18 cellular contexts compared by ENCODE assay signal in the genomic region with DNA sequence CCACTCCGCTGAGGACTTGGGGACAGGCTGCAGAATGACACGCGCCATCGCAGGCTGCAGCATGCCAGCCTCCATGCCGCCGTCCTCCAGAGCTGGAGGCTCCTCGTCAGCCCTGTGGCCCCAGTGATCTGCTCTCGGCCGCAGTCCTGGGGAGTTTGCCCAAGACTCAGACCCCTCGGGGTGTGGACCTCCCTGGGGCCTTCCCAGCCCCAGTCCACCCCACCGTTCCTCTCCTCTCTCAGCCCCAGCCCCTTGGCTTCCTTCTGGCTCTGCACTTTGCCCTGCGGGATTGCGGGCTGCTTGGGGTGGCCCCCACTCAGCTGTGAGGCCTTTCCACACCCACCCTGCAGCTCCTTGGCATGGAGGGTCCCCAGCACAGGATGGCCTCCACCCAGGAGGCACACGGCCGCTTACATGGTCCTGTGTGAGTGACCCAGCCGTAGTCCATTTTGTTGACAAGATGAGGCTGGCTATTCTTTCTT.
"Had no signal": no experiment of that assay in that cellular context is flagged by ENCODE, and none has a peak within 500 bp of the region (broad histone marks: within the 10 kb centered on the region; RNA-seq: fewer than 3 reads in every experiment).

No MANE protein-coding gene starts in this region.

- DNase-seq: activated CD8-positive, alpha-beta memory T cell treated with anti-CD3 and anti-CD28 coated beads, Interleukin-2, amount 50 U/mL, for 4 hours; activated CD8-positive, alpha-beta T cell treated with anti-CD3 and anti-CD28 coated beads for 36 hours; anterior cingulate cortex; esophagus squamous epithelium; foreskin fibroblast; glutamatergic neuron; immature natural killer cell; stimulated activated CD4-positive, alpha-beta T cell treated with anti-CD3 and anti-CD28 coated beads, Interleukin-2, amount 100 ng/mL, for 24 hours; stimulated activated naive CD4-positive, alpha-beta T cell; substantia nigra had no signal

- H3K27me3 Mint-ChIP-seq: activated CD8-positive, alpha-beta T cell treated with anti-CD3 and anti-CD28 coated beads for 36 hours; activated naive CD8-positive, alpha-beta T cell; activated T-helper 17 cell treated with anti-CD3 and anti-CD28 coated beads, Interleukin-2, amount 50 U/mL, for 72 hours had no signal

- H3K9me3 ChIP-seq: esophagus squamous epithelium, left lung, upper lobe of left lung had no signal

- ATAC-seq: activated CD8-positive, alpha-beta T cell treated with anti-CD3 and anti-CD28 coated beads for 36 hours; activated T-helper 17 cell treated with anti-CD3 and anti-CD28 coated beads, Interleukin-2, amount 50 U/mL, for 72 hours; left lung; right cardiac atrium had no signal

- H3K4me3 ChIP-seq: breast epithelium, dorsolateral prefrontal cortex, esophagus squamous epithelium, left lung, upper lobe of left lung had no signal

- H3K9me3 Mint-ChIP-seq: activated T-helper 17 cell treated with anti-CD3 and anti-CD28 coated beads, Interleukin-2, amount 50 U/mL, for 72 hours had no signal

- H3K27ac Mint-ChIP-seq: activated CD8-positive, alpha-beta T cell treated with anti-CD3 and anti-CD28 coated beads for 36 hours; activated naive CD8-positive, alpha-beta T cell; activated T-helper 17 cell treated with anti-CD3 and anti-CD28 coated beads, Interleukin-2, amount 50 U/mL, for 72 hours; immature natural killer cell; mesothelial cell of epicardium had no signal

- H3K4me1 ChIP-seq: breast epithelium had no signal

- H3K36me3 ChIP-seq: breast epithelium had no signal

- H3K27me3 ChIP-seq: breast epithelium, dorsolateral prefrontal cortex, esophagus squamous epithelium, left lung, upper lobe of left lung had no signal

- H3K4me1 Mint-ChIP-seq: activated T-helper 17 cell treated with anti-CD3 and anti-CD28 coated beads, Interleukin-2, amount 50 U/mL, for 72 hours; immature natural killer cell; mesothelial cell of epicardium had no signal

- H3K4me3 Mint-ChIP-seq: activated CD8-positive, alpha-beta T cell treated with anti-CD3 and anti-CD28 coated beads for 36 hours; activated naive CD8-positive, alpha-beta T cell; activated T-helper 17 cell treated with anti-CD3 and anti-CD28 coated beads, Interleukin-2, amount 50 U/mL, for 72 hours; immature natural killer cell; mesothelial cell of epicardium had no signal

- H3K27ac ChIP-seq: breast epithelium, dorsolateral prefrontal cortex, esophagus squamous epithelium, left lung, upper lobe of left lung had no signal
